1 cellular context compared by ENCODE assay signal in the genomic region with DNA sequence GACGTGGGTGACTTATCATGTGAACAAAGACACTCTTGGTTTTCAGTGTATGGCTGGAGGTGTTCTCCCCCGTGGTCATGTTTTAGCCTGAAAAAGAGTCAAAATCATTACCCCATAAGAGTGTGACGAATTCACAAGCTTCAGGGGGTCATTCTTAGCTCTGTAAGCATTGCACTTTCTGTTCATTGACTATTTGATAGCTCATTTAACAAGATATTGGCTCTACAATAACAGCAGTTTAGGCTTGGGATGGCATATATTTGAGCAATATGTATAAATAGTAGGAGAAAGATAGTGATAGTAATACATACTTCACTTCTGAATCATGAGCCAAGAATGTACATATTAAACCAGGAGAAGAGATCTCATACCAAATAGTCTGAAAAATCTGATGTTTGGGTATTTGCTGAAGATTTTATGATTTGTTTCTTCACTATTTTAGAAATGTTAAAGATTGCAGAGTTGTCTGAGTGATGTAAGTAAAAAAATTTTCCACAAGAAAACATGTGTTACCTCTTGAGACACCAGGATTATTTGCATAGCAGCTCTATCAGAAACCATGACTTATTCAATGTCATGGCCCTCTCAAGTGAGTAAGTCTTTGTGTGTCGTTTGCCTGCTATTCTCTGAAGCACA.
TF ChIP-seq lines count a peak whose summit lies in the region.

No MANE protein-coding gene starts in this region.

TF ChIP-seq in A549, 52 proteins besides CTCF, POLR2A, EP300 and RAD21 (continued from another document):
- TF ChIP-seq GATA3 (IDR thresholded peaks at IDR 0.05; ENCODE audit: borderline replicate concordance) (peak; percentile 88), ZNF302 (CRISPR knock-in tag; IDR thresholded peaks at IDR 0.05) (no peak), CBX8 (IDR thresholded peaks at IDR 0.05) (no peak), ESRRA (IDR thresholded peaks at IDR 0.05; ENCODE audit: borderline replicate concordance, low read length) (no peak), EHMT2 (IDR thresholded peaks at IDR 0.05; ENCODE audit: low read depth) (no peak), BHLHE40 (IDR thresholded peaks at IDR 0.05; ENCODE audit: low read depth, low read length) (no peak), FOSL2 (IDR thresholded peaks at IDR 0.05) (peak; percentile 75), FOSL2 (CRISPR knock-in tag; IDR thresholded peaks at IDR 0.05) (peak; percentile 83), ZC3H11A (IDR thresholded peaks at IDR 0.05) (no peak), HEYL (CRISPR knock-in tag; IDR thresholded peaks at IDR 0.05) (no peak), NPAS2 (CRISPR knock-in tag; IDR thresholded peaks at IDR 0.05; ENCODE audit: borderline replicate concordance) (no peak), RFX5 (IDR thresholded peaks at IDR 0.05) (no peak), FOXS1 (CRISPR knock-in tag; IDR thresholded peaks at IDR 0.05) (no peak), SMC3 (IDR thresholded peaks at IDR 0.05) (no peak; the same call in 1 of the 3 replicates), RCOR1 (IDR thresholded peaks at IDR 0.05; ENCODE audit: low read depth, low read length) (no peak), RNF2 (IDR thresholded peaks at IDR 0.05; ENCODE audit: borderline replicate concordance, low read depth) (no peak), MYC (IDR thresholded peaks at IDR 0.05; ENCODE audit: borderline replicate concordance, low read length) (no peak)
- TF ChIP-seq, protein P1, sequence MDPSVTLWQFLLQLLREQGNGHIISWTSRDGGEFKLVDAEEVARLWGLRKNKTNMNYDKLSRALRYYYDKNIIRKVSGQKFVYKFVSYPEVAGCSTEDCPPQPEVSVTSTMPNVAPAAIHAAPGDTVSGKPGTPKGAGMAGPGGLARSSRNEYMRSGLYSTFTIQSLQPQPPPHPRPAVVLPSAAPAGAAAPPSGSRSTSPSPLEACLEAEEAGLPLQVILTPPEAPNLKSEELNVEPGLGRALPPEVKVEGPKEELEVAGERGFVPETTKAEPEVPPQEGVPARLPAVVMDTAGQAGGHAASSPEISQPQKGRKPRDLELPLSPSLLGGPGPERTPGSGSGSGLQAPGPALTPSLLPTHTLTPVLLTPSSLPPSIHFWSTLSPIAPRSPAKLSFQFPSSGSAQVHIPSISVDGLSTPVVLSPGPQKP (IDR thresholded peaks at IDR 0.05; ENCODE audit: low read depth, low read length) = no peak
- TF ChIP-seq, protein P2, sequence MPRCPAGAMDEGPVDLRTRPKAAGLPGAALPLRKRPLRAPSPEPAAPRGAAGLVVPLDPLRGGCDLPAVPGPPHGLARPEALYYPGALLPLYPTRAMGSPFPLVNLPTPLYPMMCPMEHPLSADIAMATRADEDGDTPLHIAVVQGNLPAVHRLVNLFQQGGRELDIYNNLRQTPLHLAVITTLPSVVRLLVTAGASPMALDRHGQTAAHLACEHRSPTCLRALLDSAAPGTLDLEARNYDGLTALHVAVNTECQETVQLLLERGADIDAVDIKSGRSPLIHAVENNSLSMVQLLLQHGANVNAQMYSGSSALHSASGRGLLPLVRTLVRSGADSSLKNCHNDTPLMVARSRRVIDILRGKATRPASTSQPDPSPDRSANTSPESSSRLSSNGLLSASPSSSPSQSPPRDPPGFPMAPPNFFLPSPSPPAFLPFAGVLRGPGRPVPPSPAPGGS (IDR thresholded peaks at IDR 0.05) = peak; percentile 55; the same call in 2 of the 3 replicates
TF ChIP-seq in A549: peak in this region for 7.
